17 cellular contexts compared by ENCODE assay signal in the genomic region with DNA sequence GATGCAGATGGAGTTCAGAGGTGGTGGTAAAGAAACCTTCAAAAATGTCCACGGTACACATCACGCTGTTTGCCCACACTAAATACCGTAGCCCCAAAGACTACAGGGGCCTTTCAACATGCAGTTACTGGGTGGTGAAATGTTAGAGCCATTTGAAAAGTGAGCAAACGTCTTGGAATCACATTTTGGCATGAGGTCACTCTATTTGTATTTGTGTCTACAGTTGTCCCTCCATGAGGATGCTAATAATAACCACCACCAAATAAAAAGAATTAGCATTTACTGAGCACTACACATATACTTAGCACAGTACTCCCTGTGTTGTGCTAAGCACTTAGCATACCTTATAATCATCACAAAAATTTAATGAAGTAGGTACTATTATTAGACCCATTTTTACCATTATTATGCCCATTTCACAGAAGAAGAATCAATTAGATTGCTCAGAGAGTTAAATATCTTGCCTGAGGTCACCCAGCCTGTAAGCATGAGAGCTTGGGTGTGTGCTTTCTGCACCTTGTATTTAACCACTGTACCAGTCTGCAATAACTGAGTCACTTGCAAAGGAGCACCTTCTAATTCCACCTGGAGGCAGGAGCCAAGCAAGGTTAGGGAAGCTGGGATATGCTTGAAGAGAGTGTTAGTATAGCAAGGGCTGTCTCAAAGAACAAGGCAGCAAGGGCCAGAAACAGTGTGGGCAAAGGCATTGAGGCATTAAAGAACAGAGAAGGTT.
"Had no signal": no experiment of that assay in that cellular context is flagged by ENCODE, and none has a peak within 500 bp of the region (broad histone marks: within the 10 kb centered on the region; RNA-seq: fewer than 3 reads in every experiment).

No MANE protein-coding gene starts in this region.

- H3K4me3 Mint-ChIP-seq: activated CD4-positive, alpha-beta T cell treated with anti-CD3 and anti-CD28 coated beads for 36 hours; activated CD8-positive, alpha-beta T cell treated with anti-CD3 and anti-CD28 coated beads for 36 hours; nephron; T-helper 2 cell treated with Interferon-gamma antibody and Interleukin-4, amounts not matched to agents 5 μg/mL and 100 μg/mL, for 36 hours; type B pancreatic cell had no signal

- H3K27me3 ChIP-seq: cardiac muscle cell, gastroesophageal sphincter, right lobe of liver, suprapubic skin had no signal

- H3K27ac Mint-ChIP-seq: activated CD4-positive, alpha-beta T cell treated with anti-CD3 and anti-CD28 coated beads for 36 hours; activated CD8-positive, alpha-beta T cell treated with anti-CD3 and anti-CD28 coated beads for 36 hours; nephron; T-helper 2 cell treated with Interferon-gamma antibody and Interleukin-4, amounts not matched to agents 5 μg/mL and 100 μg/mL, for 36 hours had no signal

- H3K4me1 ChIP-seq: psoas muscle, right lobe of liver had no signal

- H3K9me3 Mint-ChIP-seq: activated CD8-positive, alpha-beta T cell treated with anti-CD3 and anti-CD28 coated beads for 36 hours; nephron; T-helper 2 cell treated with Interferon-gamma antibody and Interleukin-4, amounts not matched to agents 5 μg/mL and 100 μg/mL, for 36 hours; type B pancreatic cell had no signal

- H3K27ac ChIP-seq: cardiac muscle cell, gastroesophageal sphincter, lower lobe of right lung, psoas muscle, right lobe of liver, suprapubic skin had no signal

- H3K9me3 ChIP-seq: gastroesophageal sphincter, lower lobe of right lung, psoas muscle, right lobe of liver, suprapubic skin had no signal

- DNase-seq: activated CD4-positive, alpha-beta T cell treated with anti-CD3 and anti-CD28 coated beads for 36 hours; activated CD8-positive, alpha-beta memory T cell treated with anti-CD3 and anti-CD28 coated beads, Interleukin-2, amount 50 U/mL, for 4 hours; activated CD8-positive, alpha-beta T cell treated with anti-CD3 and anti-CD28 coated beads for 36 hours; activated naive CD4-positive, alpha-beta T cell; aorta; lower lobe of right lung; occipital lobe; psoas muscle; right lobe of liver; stimulated activated CD4-positive, alpha-beta T cell treated with anti-CD3 and anti-CD28 coated beads, Interleukin-2, amount 100 ng/mL, for 48 hours; stimulated activated naive CD4-positive, alpha-beta T cell treated with Interleukin-2 at 50 U/mL for 16 hours had no signal

- H3K4me3 ChIP-seq: cardiac muscle cell, gastroesophageal sphincter, lower lobe of right lung, psoas muscle, right lobe of liver, suprapubic skin had no signal

- H3K36me3 Mint-ChIP-seq: type B pancreatic cell had no signal

- H3K27me3 Mint-ChIP-seq: activated CD4-positive, alpha-beta T cell treated with anti-CD3 and anti-CD28 coated beads for 36 hours; activated CD8-positive, alpha-beta T cell treated with anti-CD3 and anti-CD28 coated beads for 36 hours; type B pancreatic cell had no signal

- H3K36me3 ChIP-seq: cardiac muscle cell, gastroesophageal sphincter, lower lobe of right lung, right lobe of liver, suprapubic skin had no signal

- ATAC-seq: activated CD4-positive, alpha-beta T cell treated with anti-CD3 and anti-CD28 coated beads for 36 hours; activated CD8-positive, alpha-beta T cell treated with anti-CD3 and anti-CD28 coated beads for 36 hours; gastroesophageal sphincter; lower lobe of right lung; psoas muscle had no signal
